ENCODE assay signal across 8 cellular contexts in genomic region chr15:43132830-43133428, GRCh38. TPM values are rescaled to one million over a fixed set of nuclear protein-coding genes. Genes with fewer than 3 reads are reported as not detected.
DNase-seq lines count a peak whose midpoint lies in the region; ATAC-seq and TF ChIP-seq lines count a peak whose summit lies in the region.

No MANE protein-coding gene starts in this region.

- H3K27me3 ChIP-seq in body of pancreas (no peaks in the 10 kb centered on the region), liver (ENCODE audit: control insufficient read depth in 4 of 4, insufficient read depth in 4 of 4, low read length in 3 of 4) (no peaks in the 10 kb centered on the region), tibial nerve (no peaks in the 10 kb centered on the region)

- CTCF ChIA-PET in activated CD4-positive, alpha-beta T cell treated with anti-CD3 and anti-CD28 coated beads, Interleukin-2, amount 10 ng/mL, durations not matched to agents 7 days and 5 days (lab: Charles Lee) = interaction anchor here (0.9 kb wide), 1 partner anchor 26 kb away, joined by 3 read pairs; no protein-coding TSS in a partner anchor

- 8 to 15% methylated on average over 20 of the region's 20 CpGs for WGBS in body of pancreas, 2 donors
- WGBS in liver = 15% methylated on average over 20 of the region's 20 CpGs
- WGBS in tibial nerve, 2 donors = 26% methylated on average over 20 of the region's 20 CpGs

- peaks cover 26% of the 10 kb centered on the region for H3K4me1 ChIP-seq in body of pancreas
- peaks cover 0 to 11% (median 9%) of the 10 kb centered on the region in 4 donors for H3K4me1 ChIP-seq in liver (ENCODE audit: control insufficient read depth in 4 of 4, insufficient read depth in 4 of 4, low read length in 3 of 4)
- peaks cover 0 to 21% (median 5%) of the 10 kb centered on the region in 4 donors for H3K4me1 ChIP-seq in tibial nerve

- peak overlapping the region; percentile 85 to 93 (median 92) for H3K27ac ChIP-seq in body of pancreas
- H3K27ac ChIP-seq in liver (ENCODE audit: low read depth in 1 of 2, low read length in 2 of 2) = peak overlapping the region; percentile 69 to 87
- peak overlapping the region; percentile 53 to 90 (median 84) for H3K27ac ChIP-seq in tibial nerve

- H3K36me3 ChIP-seq in body of pancreas (replicated peaks in 1 of 2; ENCODE audit: insufficient read depth in 1 of 2, low read depth in 2 of 2) (peaks cover 0 to 2% of the 10 kb centered on the region in 2 donors), liver (ENCODE audit: control insufficient read depth in 4 of 4, insufficient read depth in 3 of 4, low read depth in 1 of 4, low read length in 3 of 4) (peaks cover 2 to 11% (median 3%) of the 10 kb centered on the region in 4 donors), tibial nerve (peaks cover 0 to 18% (median 4%) of the 10 kb centered on the region in 3 donors)

- H3K27ac Mint-ChIP-seq in activated CD4-positive, alpha-beta T cell treated with anti-CD3 and anti-CD28 coated beads, Interleukin-2, amount 10 ng/mL, durations not matched to agents 7 days and 5 days = peak overlapping the region; percentile 93

- TF ChIP-seq POLR2A in body of pancreas (IDR thresholded peaks at IDR 0.05) = no peak
- TF ChIP-seq POLR2A in tibial nerve (IDR thresholded peaks at IDR 0.05) = no peak

- intact Hi-C loops in body of pancreas (cut with DNase I) = no loop called here

- H3K4me3 ChIP-seq in body of pancreas (peak overlapping the region; percentile 73 to 95), liver (ENCODE audit: low read depth in 1 of 3, low read length in 3 of 3) (peak overlapping the region; percentile 50 to 82 (median 67)), tibial nerve (peak overlapping the region; percentile 66 to 95 (median 76))

- peak; percentile 7 for ATAC-seq in body of pancreas
- no peak for ATAC-seq in HG02571 (IDR thresholded peaks at IDR 0.05; ENCODE audit: unreplicated experiment)
- ATAC-seq in GM19023 (IDR thresholded peaks at IDR 0.05; ENCODE audit: unreplicated experiment) = no peak
- ATAC-seq in GM21515 (IDR thresholded peaks at IDR 0.05; ENCODE audit: unreplicated experiment) = no peak

- H3K4me3 Mint-ChIP-seq in activated CD4-positive, alpha-beta T cell treated with anti-CD3 and anti-CD28 coated beads, Interleukin-2, amount 10 ng/mL, durations not matched to agents 7 days and 5 days = peak overlapping the region; percentile 86

- TF ChIP-seq EP300 in tibial nerve (IDR thresholded peaks at IDR 0.05) = no peak

- peaks cover 28% of the 10 kb centered on the region for H3K4me1 Mint-ChIP-seq in activated CD4-positive, alpha-beta T cell treated with anti-CD3 and anti-CD28 coated beads, Interleukin-2, amount 10 ng/mL, durations not matched to agents 7 days and 5 days

- H3K9ac ChIP-seq in liver (ENCODE audit: low read depth in 1 of 2, low read length in 2 of 2) = peak overlapping the region; percentile 77 to 87

- H3K9me3 Mint-ChIP-seq in activated CD4-positive, alpha-beta T cell treated with anti-CD3 and anti-CD28 coated beads, Interleukin-2, amount 10 ng/mL, durations not matched to agents 7 days and 5 days = peaks cover 5% of the 10 kb centered on the region

- peaks cover 17% of the 10 kb centered on the region for H3K27me3 Mint-ChIP-seq in activated CD4-positive, alpha-beta T cell treated with anti-CD3 and anti-CD28 coated beads, Interleukin-2, amount 10 ng/mL, durations not matched to agents 7 days and 5 days

- POLR2A ChIA-PET in activated CD4-positive, alpha-beta T cell treated with anti-CD3 and anti-CD28 coated beads, Interleukin-2, amount 10 ng/mL, durations not matched to agents 7 days and 5 days (lab: Charles Lee) = interaction anchor here (0.6 kb wide), 1 partner anchor 21 kb away, joined by 3 read pairs; no protein-coding TSS in a partner anchor

- no peak for TF ChIP-seq RAD21 in liver (IDR thresholded peaks at IDR 0.05)

- no peak for TF ChIP-seq CTCF in body of pancreas (IDR thresholded peaks at IDR 0.05)
- TF ChIP-seq CTCF in liver (IDR thresholded peaks at IDR 0.05; ENCODE audit: low read depth, low read length, missing input control) = no peak
- TF ChIP-seq CTCF in tibial nerve (IDR thresholded peaks at IDR 0.05) = no peak

- H3K36me3 Mint-ChIP-seq in activated CD4-positive, alpha-beta T cell treated with anti-CD3 and anti-CD28 coated beads, Interleukin-2, amount 10 ng/mL, durations not matched to agents 7 days and 5 days (ENCODE audit: low read depth) = peaks cover 25% of the 10 kb centered on the region

- H3K9me3 ChIP-seq in body of pancreas = peaks cover 0 to 4% (median 0%) of the 10 kb centered on the region in 3 donors
- H3K9me3 ChIP-seq in liver (ENCODE audit: control insufficient read depth in 4 of 4, low read length in 3 of 4) = no peaks in the 10 kb centered on the region
- H3K9me3 ChIP-seq in tibial nerve = peaks cover 0 to 3% (median 0%) of the 10 kb centered on the region in 4 donors

- DNase-seq in activated CD4-positive, alpha-beta T cell treated with anti-CD3 and anti-CD28 coated beads, Interleukin-2, amount 10 ng/mL, durations not matched to agents 7 days and 5 days = no peak
- no peak for DNase-seq in activated CD4-positive, alpha-beta T cell treated with anti-CD3 and anti-CD28 coated beads, Interleukin-2, amount 50 U/mL, for 4 hours
- DNase-seq in body of pancreas = peak in 3 of 4 donors; percentile 19 to 29 (median 20)
- no peak for DNase-seq in tibial nerve (ENCODE audit: low spot score in 2 of 2)

TF ChIP-seq in liver, 16 proteins besides CTCF, POLR2A, EP300 and RAD21 (continues in another document):
- TF ChIP-seq NR2F2 (IDR thresholded peaks at IDR 0.05) (peak; percentile 38), SP1 (IDR thresholded peaks at IDR 0.05) (no peak), FOXA2 (IDR thresholded peaks at IDR 0.05) (no peak), MAX (IDR thresholded peaks at IDR 0.05) (no peak), TAF1 (conservative IDR thresholded peaks at IDR 0.05) (no peak), HNF4G (IDR thresholded peaks at IDR 0.05) (no peak), ZBTB33 (IDR thresholded peaks at IDR 0.05) (no peak), REST (IDR thresholded peaks at IDR 0.05) (no peak), YY1 (IDR thresholded peaks at IDR 0.05) (no peak), HNF4A (conservative IDR thresholded peaks at IDR 0.05) (no peak), FOXA1 (IDR thresholded peaks at IDR 0.05) (no peak)

RNA-seq across cellular contexts. Expression of gene TMEM62, which starts 0.5 kb away (rescaled TPM):
- total RNA-seq in activated CD4-positive, alpha-beta T cell treated with anti-CD3 and anti-CD28 coated beads, Interleukin-2, amount 10 ng/mL, durations not matched to agents 7 days and 5 days = 10 to 100 TPM; 15.3 to 18.5 TPM
- total RNA-seq in body of pancreas (10 to 100 TPM; 16.1 to 71.9 TPM), liver (10 to 100 TPM; 12.0 to 14.0 TPM), tibial nerve (10 to 100 TPM; 19.5 to 49.8 (median 35.6) TPM)
- 1 to 10 TPM; 4.5 to 9.3 TPM for polyA plus RNA-seq in liver

RNA-seq across cellular contexts. Expression of gene UBR1, which starts 27.1 kb away (rescaled TPM):
- 10 to 100 TPM; 27.8 to 31.8 TPM for total RNA-seq in activated CD4-positive, alpha-beta T cell treated with anti-CD3 and anti-CD28 coated beads, Interleukin-2, amount 10 ng/mL, durations not matched to agents 7 days and 5 days
- total RNA-seq in body of pancreas (10 to 100 TPM; 18.5 to 29.3 TPM), liver (10 to 100 TPM; 17.1 to 25.3 TPM), tibial nerve (10 to 100 TPM; 28.8 to 42.0 (median 31.0) TPM)
- 1 to 10 TPM; 3.7 to 4.8 TPM for polyA plus RNA-seq in liver

RNA-seq across cellular contexts. Expression of gene CCNDBP1, which starts 52.3 kb away (rescaled TPM):
- total RNA-seq in activated CD4-positive, alpha-beta T cell treated with anti-CD3 and anti-CD28 coated beads, Interleukin-2, amount 10 ng/mL, durations not matched to agents 7 days and 5 days = 10 to 100 TPM; 65.8 to 72.5 TPM
- total RNA-seq in body of pancreas (10 to 100 TPM; 15.5 to 37.1 TPM), liver (100 to 1,000 TPM in 1 of 2 donors, 10 to 100 TPM in 1; 25.4 to 160 TPM), tibial nerve (100 to 1,000 TPM in 2 of 4 donors, 10 to 100 TPM in 2; 59.4 to 171 (median 97.2) TPM)
- polyA plus RNA-seq in liver = 10 to 100 TPM; 21.4 to 27.5 TPM

Comparison
In these comparisons a context has a peak if more than half of its experiments do, and no peak if none do; other contexts are left out.
1. DNase-seq: peak in body of pancreas (3 of 4); none in activated CD4-positive, alpha-beta T cell treated with anti-CD3 and anti-CD28 coated beads, Interleukin-2, amount 10 ng/mL, durations not matched to agents 7 days and 5 days (single experiment), activated CD4-positive, alpha-beta T cell treated with anti-CD3 and anti-CD28 coated beads, Interleukin-2, amount 50 U/mL, for 4 hours (0 of 2) and tibial nerve (0 of 2).
2. Peak in every context shown above with its lines, with median percentiles within 50 percentile points of each other: H3K27ac ChIP-seq and H3K4me3 ChIP-seq.